In the genomic region with DNA sequence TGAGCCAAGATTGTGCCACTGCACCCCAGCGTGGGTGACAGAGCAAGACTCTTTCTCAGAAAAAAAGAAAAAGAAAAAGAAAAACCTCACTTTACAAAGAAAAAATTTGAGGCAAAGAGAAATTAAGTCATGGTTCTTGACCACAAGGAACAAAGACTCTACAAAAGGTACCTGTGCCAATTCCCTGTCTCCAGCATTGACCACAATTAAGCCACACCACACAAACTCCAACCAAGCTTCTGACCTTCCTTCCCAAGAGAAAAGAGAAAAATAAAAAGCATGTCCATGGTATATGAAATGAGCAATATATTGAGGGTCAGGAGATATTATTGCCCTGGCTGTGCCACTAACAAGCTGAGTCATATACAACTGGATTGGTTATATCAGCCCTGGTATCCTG, we compare ENCODE assay signal across 32 cellular contexts.
"Had no signal": no experiment of that assay in that cellular context is flagged by ENCODE, and none has a peak within 500 bp of the region (broad histone marks: within the 10 kb centered on the region; RNA-seq: fewer than 3 reads in every experiment).

No MANE protein-coding gene starts in this region.

- DNase-seq: activated B cell treated with CpG ODN at 0.5 μM for 24 hours; activated CD4-positive, alpha-beta memory T cell treated with anti-CD3 and anti-CD28 coated beads for 36 hours; activated CD4-positive, alpha-beta T cell treated with anti-CD3 and anti-CD28 coated beads for 4 hours; activated CD4-positive, alpha-beta T cell treated with anti-CD3 and anti-CD28 coated beads, Interleukin-2, amount 10 ng/mL, durations not matched to agents 24 days and 14 days; activated CD4-positive, alpha-beta T cell treated with anti-CD3 and anti-CD28 coated beads, Interleukin-2, amount 50 U/mL, for 1 hour; activated CD4-positive, alpha-beta T cell treated with anti-CD3 and anti-CD28 coated beads, Interleukin-2, amount 50 U/mL, for 4 hours; activated CD4-positive, CD25-positive, alpha-beta regulatory T cell treated with anti-CD3 and anti-CD28 coated beads, Interleukin-2, amount 50 U/mL, for 72 hours; activated CD8-positive, alpha-beta memory T cell treated with anti-CD3 and anti-CD28 coated beads, Interleukin-2, amount 50 U/mL, for 4 hours; activated CD8-positive, alpha-beta T cell treated with anti-CD3 and anti-CD28 coated beads for 36 hours; activated effector memory CD4-positive, alpha-beta T cell treated with anti-CD3 and anti-CD28 coated beads, Interleukin-2, amount 50 U/mL, for 16 hours; activated gamma-delta T cell treated with Interleukin-2 at 50 U/mL for 16 hours; activated naive CD4-positive, alpha-beta T cell; activated naive CD4-positive, alpha-beta T cell treated with anti-CD3 and anti-CD28 coated beads for 36 hours; activated naive CD4-positive, alpha-beta T cell treated with anti-CD3 and anti-CD28 coated beads, Interleukin-2, amount 50 U/mL, for 16 hours; activated naive CD8-positive, alpha-beta T cell treated with anti-CD3 and anti-CD28 coated beads for 36 hours; activated T-cell treated with anti-CD3 and anti-CD28 coated beads for 4 hours; activated T-cell treated with anti-CD3 and anti-CD28 coated beads, Interleukin-2, amount 50 U/mL, for 1 hour; activated T-cell treated with anti-CD3 and anti-CD28 coated beads, Interleukin-2, amount 50 U/mL, for 4 hours; activated T-cell treated with anti-CD3 and anti-CD28 coated beads, Interleukin-2, amount 50 U/mL, for 72 hours; adrenal gland; amniotic stem cell; aorta; body of pancreas; brain microvascular endothelial cell; cerebellar nuclear complex; T-helper 1 cell; T-helper 2 cell; T-helper 9 cell had no signal

- H3K4me3 ChIP-seq: adrenal gland, body of pancreas, breast epithelium had no signal

- ATAC-seq: activated CD8-positive, alpha-beta T cell treated with anti-CD3 and anti-CD28 coated beads for 36 hours; activated naive CD4-positive, alpha-beta T cell treated with anti-CD3 and anti-CD28 coated beads, Interleukin-2, amount 50 U/mL, for 72 hours; activated T-cell treated with anti-CD3 and anti-CD28 coated beads, Interleukin-2, amount 50 U/mL, for 4 hours; activated T-cell treated with anti-CD3 and anti-CD28 coated beads, Interleukin-2, amount 50 U/mL, for 72 hours; activated T-helper 17 cell treated with anti-CD3 and anti-CD28 coated beads, Interleukin-2, amount 50 U/mL, for 72 hours; body of pancreas had no signal

- H3K27ac ChIP-seq: adrenal gland, body of pancreas, brain microvascular endothelial cell, breast epithelium, VCaP had no signal
